ENCODE assay signal across 13 cellular contexts in genomic region chr2:165056585-165056984, GRCh38.
"Had no signal": no experiment of that assay in that cellular context is flagged by ENCODE, and none has a peak within 500 bp of the region (broad histone marks: within the 10 kb centered on the region; RNA-seq: fewer than 3 reads in every experiment).

No MANE protein-coding gene starts in this region.

- DNase-seq: activated CD4-positive, CD25-positive, alpha-beta regulatory T cell treated with anti-CD3 and anti-CD28 coated beads, Interleukin-2, amount 50 U/mL, for 72 hours; activated effector memory CD4-positive, alpha-beta T cell treated with anti-CD3 and anti-CD28 coated beads, Interleukin-2, amount 50 U/mL, for 16 hours; activated naive CD4-positive, alpha-beta T cell treated with anti-CD3 and anti-CD28 coated beads, Interleukin-2, amount 50 U/mL, for 16 hours; activated T-cell treated with anti-CD3 and anti-CD28 coated beads, Interleukin-2, amount 50 U/mL, for 72 hours; effector CD8-positive, alpha-beta T cell; esophagus squamous epithelium; islet precursor cell; mammary epithelial cell; ovary; spleen; stimulated activated naive B cell treated with anti-CD40 and anti-IgM and Interleukin-4, amounts not matched to agents 10 μg/mL and 1 μg/mL and 100 μg/mL, for 72 hours; upper lobe of right lung had no signal

- ATAC-seq: activated T-cell treated with anti-CD3 and anti-CD28 coated beads, Interleukin-2, amount 50 U/mL, for 72 hours; stimulated activated naive B cell treated with anti-CD40 and anti-IgM and Interleukin-4, amounts not matched to agents 10 μg/mL and 1 μg/mL and 100 μg/mL, for 72 hours; upper lobe of right lung had no signal

- FAIRE-seq: endothelial cell of umbilical vein had no signal
